In genomic region chr16:67672739-67673662, GRCh38 we compare ENCODE assay signal across 8 cellular contexts.
DNase-seq lines count a peak whose midpoint lies in the region; ATAC-seq and TF ChIP-seq lines count a peak whose summit lies in the region.

No MANE protein-coding gene starts in this region.

- peak; percentile 16 for DNase-seq in DMS153 treated with DMSO at 0.1 percent for 48 hours (lab: John Stamatoyannopoulos, UW; ENCODE audit: unreplicated experiment)
- peak; percentile 91 for DNase-seq in HuH-7 (ENCODE audit: low spot score)
- peak; percentile 39 for DNase-seq in SW480 (ENCODE audit: low spot score)
- DNase-seq in cardiac fibroblast (ENCODE audit: low read depth in 2 of 2), result peak; percentile 80 to 84
- DNase-seq in islet precursor cell, result peak; percentile 85
- peak; percentile 44 for DNase-seq in smooth muscle cell of the brain vasculature (ENCODE audit: low read depth, low spot score)
- DNase-seq in NCI-H128 (lab: John Stamatoyannopoulos, UW; ENCODE audit: unreplicated experiment), result no peak

- TF ChIP-seq CTCF in cardiac fibroblast (IDR thresholded peaks at IDR 0.05; ENCODE audit: low read depth, low read length), result peak; percentile 85

- no peak for ATAC-seq in GM19328 (IDR thresholded peaks at IDR 0.05; ENCODE audit: unreplicated experiment)

- H3K4me3 ChIP-seq in cardiac fibroblast (replicated peaks in 1 of 2; ENCODE audit: low read depth in 2 of 2, low read length in 2 of 2), result no peak overlapping the region
